6 cellular contexts compared by ENCODE assay signal in the genomic region with DNA sequence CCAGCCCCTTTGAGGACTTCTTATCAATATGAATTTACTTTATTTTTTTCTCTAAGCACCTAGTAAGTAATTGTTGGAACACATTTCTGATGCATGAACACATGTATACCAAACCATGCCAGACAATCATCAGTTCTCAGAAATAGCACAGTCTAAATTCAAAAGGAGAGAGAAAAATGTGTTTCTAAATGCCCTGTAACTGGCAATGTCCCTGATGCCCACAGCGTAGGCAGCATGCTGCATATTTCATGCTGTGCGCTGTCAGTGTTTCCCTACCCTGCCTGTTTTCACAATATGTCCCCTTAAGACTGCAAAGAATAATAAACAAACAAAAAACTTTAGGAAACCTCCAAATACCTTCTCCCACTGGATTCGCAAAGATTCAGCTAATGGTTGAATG.
"Had no signal": no experiment of that assay in that cellular context is flagged by ENCODE, and none has a peak within 500 bp of the region (broad histone marks: within the 10 kb centered on the region; RNA-seq: fewer than 3 reads in every experiment).

No MANE protein-coding gene starts in this region.

- DNase-seq: H9, HCEC 1CT, IMR-90, KG1 had no signal

- H2AFZ ChIP-seq: GM23338 had no signal

- H3K4me3 ChIP-seq: GM23338, K562 had no signal

- ATAC-seq: GM23338, K562 had no signal

- H3K4me2 ChIP-seq: GM23338 had no signal
